ENCODE assay signal across 9 cellular contexts in the genomic region with DNA sequence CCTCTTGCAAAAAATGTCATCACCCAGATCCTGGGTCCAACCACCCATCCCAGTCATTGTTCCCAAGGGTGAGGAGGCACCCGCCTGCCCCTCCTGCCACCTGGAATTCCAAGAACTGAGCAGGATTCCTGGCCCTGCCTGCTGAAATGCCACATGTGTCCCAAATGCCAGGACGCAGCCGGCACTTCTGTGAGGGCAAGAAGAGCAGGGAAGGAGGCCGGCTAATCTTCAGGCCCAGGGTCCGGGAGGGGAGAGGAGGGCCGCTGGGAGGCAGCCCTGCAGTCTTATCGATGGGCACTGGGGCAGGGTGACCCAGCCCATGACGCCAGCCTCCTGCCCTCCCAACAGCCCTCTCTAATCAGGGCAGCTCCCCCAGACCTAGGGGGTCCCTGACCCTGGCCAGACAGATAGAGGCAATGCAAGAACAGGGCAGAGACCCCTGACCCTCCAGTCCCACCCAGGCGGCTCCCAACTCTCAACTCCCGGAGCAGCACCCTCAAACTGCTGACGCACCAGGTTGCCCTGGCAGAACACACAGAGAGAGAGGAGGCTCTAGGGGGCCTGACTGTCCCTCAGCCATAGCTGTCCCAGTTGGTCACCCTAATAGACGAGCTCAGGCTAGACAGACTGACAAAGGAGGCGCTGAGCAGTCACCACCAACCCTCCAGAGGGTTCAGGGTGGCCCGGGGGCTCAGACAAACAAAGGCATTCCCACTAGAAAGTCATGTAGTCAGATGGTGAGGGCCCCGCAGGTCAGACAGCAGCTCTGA. TPM values are rescaled to one million over a fixed set of nuclear protein-coding genes. Genes with fewer than 3 reads are reported as not detected.
DNase-seq lines count a peak whose midpoint lies in the region; ATAC-seq and TF ChIP-seq lines count a peak whose summit lies in the region.
"Had no signal": no experiment of that assay in that cellular context is flagged by ENCODE, and none has a peak within 500 bp of the region (broad histone marks: within the 10 kb centered on the region; RNA-seq: fewer than 3 reads in every experiment).

No MANE protein-coding gene starts in this region.

- H3K9me3 ChIP-seq in AG04450 (ENCODE audit: control insufficient read depth, insufficient read depth, low read length), result peaks cover 4% of the 10 kb centered on the region; the same call in 1 of the 2 replicates

- no peak for TF ChIP-seq CTCF in AG04450 (IDR thresholded peaks at IDR 0.05; ENCODE audit: low read depth, low read length)
- TF ChIP-seq CTCF in cardiac fibroblast (IDR thresholded peaks at IDR 0.05; ENCODE audit: low read depth, low read length), result no peak

- DNase-seq in AG04450 (ENCODE audit: low read depth, low spot score) (no peak), cardiac fibroblast (ENCODE audit: low read depth in 2 of 2) (no peak), NCI-H774 (lab: John Stamatoyannopoulos, UW) (no peak)
- no peak for DNase-seq in naive thymus-derived CD8-positive, alpha-beta T cell
- DNase-seq: left colon had no signal

- peaks cover under 1% of the 10 kb centered on the region for H3K36me3 Mint-ChIP-seq in IgD-negative memory B cell
- peaks cover 0 to 1% (median 0%) of the 10 kb centered on the region in 3 donors for H3K36me3 Mint-ChIP-seq in naive thymus-derived CD8-positive, alpha-beta T cell

- POLR2A ChIA-PET in AG04450 (lab: Yijun Ruan, JAX), result no interaction called here
- POLR2A ChIA-PET in naive thymus-derived CD8-positive, alpha-beta T cell (lab: Charles Lee), result interaction anchor here (0.6 to 5.0 kb wide), 11 partner anchors 11 to 386 kb away, joined by 3 to 44 read pairs (median 16); a partner anchor contains a TSS

- H3K4me1 Mint-ChIP-seq in IgD-negative memory B cell, result peaks cover 28 to 40% (median 39%) of the 10 kb centered on the region in 3 donors
- peaks cover 29 to 54% (median 49%) of the 10 kb centered on the region in 4 donors for H3K4me1 Mint-ChIP-seq in naive thymus-derived CD8-positive, alpha-beta T cell

- H3K9me3 Mint-ChIP-seq in IgD-negative memory B cell, result no peaks in the 10 kb centered on the region
- no peaks in the 10 kb centered on the region for H3K9me3 Mint-ChIP-seq in naive thymus-derived CD8-positive, alpha-beta T cell

- H3K27ac Mint-ChIP-seq in IgD-negative memory B cell, result peak overlapping the region; percentile 53 to 94 (median 91)
- peak overlapping the region; percentile 88 to 98 (median 95) for H3K27ac Mint-ChIP-seq in naive thymus-derived CD8-positive, alpha-beta T cell

- peak overlapping the region; percentile 86 to 98 (median 93) for H3K4me3 Mint-ChIP-seq in IgD-negative memory B cell
- H3K4me3 Mint-ChIP-seq in naive thymus-derived CD8-positive, alpha-beta T cell, result peak overlapping the region; percentile 94 to 98 (median 97)

- CTCF ChIA-PET in AG04450 (lab: Charles Lee), result interaction anchor here (0.6 to 1.4 kb wide), 2 partner anchors 9 to 432 kb away, joined by 4 read pairs; no protein-coding TSS in a partner anchor

- H3K27me3 ChIP-seq in AG04450 (ENCODE audit: control insufficient read depth, insufficient read depth, low read length), result no peaks in the 10 kb centered on the region

- H3K27ac ChIP-seq in AG04450 (ENCODE audit: low read depth, low read length), result no peak overlapping the region

- H3K4me3 ChIP-seq in AG04450 (ENCODE audit: low read depth, low read length) (peak overlapping the region; percentile 88), cardiac fibroblast (replicated peaks in 1 of 2; ENCODE audit: low read depth in 2 of 2, low read length in 2 of 2) (peak overlapping the region; percentile 69 to 96)

- ATAC-seq in naive thymus-derived CD8-positive, alpha-beta T cell, result no peak
- ATAC-seq in GM18868 (IDR thresholded peaks at IDR 0.05; ENCODE audit: unreplicated experiment) (no peak), GM18858 (IDR thresholded peaks at IDR 0.05; ENCODE audit: unreplicated experiment) (no peak), HG03108 (IDR thresholded peaks at IDR 0.05; ENCODE audit: unreplicated experiment) (no peak)

- no peaks in the 10 kb centered on the region for H3K27me3 Mint-ChIP-seq in IgD-negative memory B cell
- no peaks in the 10 kb centered on the region for H3K27me3 Mint-ChIP-seq in naive thymus-derived CD8-positive, alpha-beta T cell

RNA-seq across cellular contexts. Expression of a gene that starts 1.5 kb away (rescaled TPM):
- polyA plus RNA-seq in AG04450 (2011; rRNA removed), result 23.7 and 34.7 TPM in 2 replicates
- polyA minus RNA-seq in AG04450 (2011; rRNA and poly(A)+ RNA removed), result 26.8 and 35.3 TPM in 2 replicates
- polyA plus RNA-seq in IgD-negative memory B cell, result 51.9 TPM
- 100 to 1,000 TPM; 134 to 146 TPM for total RNA-seq in naive thymus-derived CD8-positive, alpha-beta T cell
- 10 to 100 TPM; 33.1 to 59.6 (median 42.5) TPM for polyA plus RNA-seq in naive thymus-derived CD8-positive, alpha-beta T cell

RNA-seq across cellular contexts. Expression of a gene that starts 16.9 kb away (rescaled TPM):
- polyA plus RNA-seq in AG04450 (2011; rRNA removed) (not detected in 2 replicates), IgD-negative memory B cell (not detected)
- not detected in 2 replicates for polyA minus RNA-seq in AG04450 (2011; rRNA and poly(A)+ RNA removed)
- 10 to 100 TPM in 1 of 2 experiments, 1 to 10 TPM in 1; 8.8 to 12.5 TPM for total RNA-seq in naive thymus-derived CD8-positive, alpha-beta T cell
- polyA plus RNA-seq in naive thymus-derived CD8-positive, alpha-beta T cell, result under 1 TPM in 1 of 3 donors, not detected in 2; 0.45 TPM

RNA-seq across cellular contexts. Expression of a gene that starts 16.9 kb away (rescaled TPM):
- polyA plus RNA-seq in AG04450 (2011; rRNA removed) (30.5 and 36.8 TPM in 2 replicates), IgD-negative memory B cell (49.3 TPM)
- polyA minus RNA-seq in AG04450 (2011; rRNA and poly(A)+ RNA removed), result 10.0 and 13.1 TPM in 2 replicates
- 10 to 100 TPM; 50.7 to 59.7 TPM for total RNA-seq in naive thymus-derived CD8-positive, alpha-beta T cell
- 10 to 100 TPM; 45.8 to 55.9 (median 53.9) TPM for polyA plus RNA-seq in naive thymus-derived CD8-positive, alpha-beta T cell

RNA-seq across cellular contexts. Expression of a gene that starts 29.4 kb away (rescaled TPM):
- polyA plus RNA-seq in AG04450 (2011; rRNA removed) (0.30 and 0.41 TPM in 2 replicates), IgD-negative memory B cell (not detected)
- polyA minus RNA-seq in AG04450 (2011; rRNA and poly(A)+ RNA removed), result 0.48 and 0.92 TPM in 2 replicates
- 1 to 10 TPM; 3.5 to 3.7 TPM for total RNA-seq in naive thymus-derived CD8-positive, alpha-beta T cell
- polyA plus RNA-seq in naive thymus-derived CD8-positive, alpha-beta T cell, result 1 to 10 TPM in 2 of 3 donors, under 1 TPM in 1; 0.76 to 3.0 (median 1.1) TPM

RNA-seq across cellular contexts. Expression of a gene that starts 49.7 kb away (rescaled TPM):
- 21.2 and 31.3 TPM in 2 replicates for polyA plus RNA-seq in AG04450 (2011; rRNA removed)
- polyA minus RNA-seq in AG04450 (2011; rRNA and poly(A)+ RNA removed), result 16.5 and 28.0 TPM in 2 replicates
- 19.2 TPM for polyA plus RNA-seq in IgD-negative memory B cell
- 10 to 100 TPM; 61.2 to 65.1 TPM for total RNA-seq in naive thymus-derived CD8-positive, alpha-beta T cell
- 10 to 100 TPM in 1 of 3 donors, 1 to 10 TPM in 2; 8.1 to 11.8 (median 9.5) TPM for polyA plus RNA-seq in naive thymus-derived CD8-positive, alpha-beta T cell
